ENCODE assay signal across 24 cellular contexts in the genomic region with DNA sequence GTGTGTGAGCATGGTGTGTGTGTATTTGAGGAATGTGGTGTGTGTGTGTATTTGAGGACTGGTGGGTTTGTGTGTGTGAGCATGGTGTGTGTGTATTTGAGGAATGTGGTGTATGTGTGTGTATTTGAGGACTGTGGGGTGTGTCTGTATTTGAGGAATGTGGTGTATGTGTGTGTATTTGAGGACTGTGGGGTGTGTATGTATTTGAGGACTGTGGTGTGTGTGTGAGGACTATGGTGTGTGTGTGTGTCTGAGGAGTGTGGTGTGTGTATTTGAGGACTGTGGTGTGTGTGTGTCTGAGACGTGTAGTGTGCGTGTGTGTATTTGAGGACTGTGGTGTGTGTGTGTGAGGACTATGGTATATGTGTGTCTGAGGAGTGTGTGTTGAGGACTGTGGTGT. TPM values are rescaled to one million over a fixed set of nuclear protein-coding genes. Genes with fewer than 3 reads are reported as not detected.
"Had no signal": no experiment of that assay in that cellular context is flagged by ENCODE, and none has a peak within 500 bp of the region (broad histone marks: within the 10 kb centered on the region; RNA-seq: fewer than 3 reads in every experiment).

No MANE protein-coding gene starts in this region.

- H3K4me1 ChIP-seq: pancreas had no signal

- ATAC-seq: activated CD8-positive, alpha-beta memory T cell treated with anti-CD3 and anti-CD28 coated beads, Interleukin-2, amount 10 ng/mL, durations not matched to agents 7 days and 5 days; activated T-helper 17 cell treated with anti-CD3 and anti-CD28 coated beads, Interleukin-2, amount 50 U/mL, for 72 hours; naive thymus-derived CD4-positive, alpha-beta T cell; pancreas; stimulated activated naive B cell treated with anti-CD40 and anti-IgM and Interleukin-4, amounts not matched to agents 10 μg/mL and 1 μg/mL and 100 μg/mL, for 72 hours had no signal

- H3K27me3 Mint-ChIP-seq: activated CD4-positive, alpha-beta memory T cell treated with anti-CD3 and anti-CD28 coated beads, Interleukin-2, amount 10 ng/mL, durations not matched to agents 7 days and 5 days; activated CD8-positive, alpha-beta memory T cell treated with anti-CD3 and anti-CD28 coated beads, Interleukin-2, amount 10 ng/mL, durations not matched to agents 7 days and 5 days; activated naive CD8-positive, alpha-beta T cell treated with anti-CD3 and anti-CD28 coated beads, Interleukin-2, amount 10 ng/mL, durations not matched to agents 7 days and 5 days; activated T-helper 17 cell treated with anti-CD3 and anti-CD28 coated beads, Interleukin-2, amount 50 U/mL, for 72 hours; brain; stimulated activated naive B cell treated with anti-CD40 and anti-IgM and Interleukin-4, amounts not matched to agents 10 μg/mL and 1 μg/mL and 100 μg/mL, for 72 hours had no signal

- H3K27me3 ChIP-seq: neutrophil, pancreas had no signal

- H3K36me3 Mint-ChIP-seq: activated CD8-positive, alpha-beta memory T cell treated with anti-CD3 and anti-CD28 coated beads, Interleukin-2, amount 10 ng/mL, durations not matched to agents 7 days and 5 days; activated naive CD8-positive, alpha-beta T cell treated with anti-CD3 and anti-CD28 coated beads, Interleukin-2, amount 10 ng/mL, durations not matched to agents 7 days and 5 days; naive thymus-derived CD4-positive, alpha-beta T cell; stimulated activated naive B cell treated with anti-CD40 and anti-IgM and Interleukin-4, amounts not matched to agents 10 μg/mL and 1 μg/mL and 100 μg/mL, for 72 hours had no signal

- H3K4me3 Mint-ChIP-seq: activated B cell treated with CpG ODN at 0.5 μM for 24 hours; activated CD4-positive, alpha-beta memory T cell treated with anti-CD3 and anti-CD28 coated beads, Interleukin-2, amount 10 ng/mL, durations not matched to agents 7 days and 5 days; activated CD8-positive, alpha-beta memory T cell treated with anti-CD3 and anti-CD28 coated beads, Interleukin-2, amount 10 ng/mL, durations not matched to agents 7 days and 5 days; activated naive CD8-positive, alpha-beta T cell treated with anti-CD3 and anti-CD28 coated beads, Interleukin-2, amount 10 ng/mL, durations not matched to agents 7 days and 5 days; activated T-helper 17 cell treated with anti-CD3 and anti-CD28 coated beads, Interleukin-2, amount 50 U/mL, for 72 hours; brain; naive thymus-derived CD4-positive, alpha-beta T cell; stimulated activated naive B cell treated with anti-CD40 and anti-IgM and Interleukin-4, amounts not matched to agents 10 μg/mL and 1 μg/mL and 100 μg/mL, for 72 hours had no signal

- H3K9me3 Mint-ChIP-seq: activated B cell treated with CpG ODN at 0.5 μM for 24 hours; activated CD4-positive, alpha-beta memory T cell treated with anti-CD3 and anti-CD28 coated beads, Interleukin-2, amount 10 ng/mL, durations not matched to agents 7 days and 5 days; activated naive CD8-positive, alpha-beta T cell treated with anti-CD3 and anti-CD28 coated beads, Interleukin-2, amount 10 ng/mL, durations not matched to agents 7 days and 5 days; activated T-helper 17 cell treated with anti-CD3 and anti-CD28 coated beads, Interleukin-2, amount 50 U/mL, for 72 hours; naive thymus-derived CD4-positive, alpha-beta T cell; stimulated activated naive B cell treated with anti-CD40 and anti-IgM and Interleukin-4, amounts not matched to agents 10 μg/mL and 1 μg/mL and 100 μg/mL, for 72 hours had no signal

- H3K4me3 ChIP-seq: coronary artery, left ventricle myocardium inferior, pancreas had no signal

- FAIRE-seq: frontal cortex, pancreas had no signal

- H3K4me1 Mint-ChIP-seq: activated B cell treated with CpG ODN at 0.5 μM for 24 hours; activated CD4-positive, alpha-beta memory T cell treated with anti-CD3 and anti-CD28 coated beads, Interleukin-2, amount 10 ng/mL, durations not matched to agents 7 days and 5 days; activated CD8-positive, alpha-beta memory T cell treated with anti-CD3 and anti-CD28 coated beads, Interleukin-2, amount 10 ng/mL, durations not matched to agents 7 days and 5 days; activated naive CD8-positive, alpha-beta T cell treated with anti-CD3 and anti-CD28 coated beads, Interleukin-2, amount 10 ng/mL, durations not matched to agents 7 days and 5 days; activated T-helper 17 cell treated with anti-CD3 and anti-CD28 coated beads, Interleukin-2, amount 50 U/mL, for 72 hours; brain; naive thymus-derived CD4-positive, alpha-beta T cell; stimulated activated naive B cell treated with anti-CD40 and anti-IgM and Interleukin-4, amounts not matched to agents 10 μg/mL and 1 μg/mL and 100 μg/mL, for 72 hours had no signal

- H3K27ac Mint-ChIP-seq: activated B cell treated with CpG ODN at 0.5 μM for 24 hours; activated CD4-positive, alpha-beta memory T cell treated with anti-CD3 and anti-CD28 coated beads, Interleukin-2, amount 10 ng/mL, durations not matched to agents 7 days and 5 days; activated CD8-positive, alpha-beta memory T cell treated with anti-CD3 and anti-CD28 coated beads, Interleukin-2, amount 10 ng/mL, durations not matched to agents 7 days and 5 days; activated naive CD8-positive, alpha-beta T cell treated with anti-CD3 and anti-CD28 coated beads, Interleukin-2, amount 10 ng/mL, durations not matched to agents 7 days and 5 days; activated T-helper 17 cell treated with anti-CD3 and anti-CD28 coated beads, Interleukin-2, amount 50 U/mL, for 72 hours; brain; naive thymus-derived CD4-positive, alpha-beta T cell; stimulated activated naive B cell treated with anti-CD40 and anti-IgM and Interleukin-4, amounts not matched to agents 10 μg/mL and 1 μg/mL and 100 μg/mL, for 72 hours had no signal

- H3K36me3 ChIP-seq: left ventricle myocardium inferior, neutrophil, pancreas had no signal

- H3K27ac ChIP-seq: coronary artery, left ventricle myocardium inferior, neutrophil, pancreas had no signal

- DNase-seq: activated B cell treated with CpG ODN at 0.5 μM for 24 hours; activated CD4-positive, alpha-beta memory T cell treated with anti-CD3 and anti-CD28 coated beads, Interleukin-2, amount 10 ng/mL, durations not matched to agents 7 days and 5 days; activated CD4-positive, alpha-beta T cell treated with anti-CD3 and anti-CD28 coated beads for 4 hours; activated CD8-positive, alpha-beta memory T cell treated with anti-CD3 and anti-CD28 coated beads, Interleukin-2, amount 10 ng/mL, durations not matched to agents 7 days and 5 days; activated naive CD4-positive, alpha-beta T cell treated with Interleukin-2 at 50 U/mL for 16 hours; activated naive CD8-positive, alpha-beta T cell treated with anti-CD3 and anti-CD28 coated beads, Interleukin-2, amount 10 ng/mL, durations not matched to agents 7 days and 5 days; activated T-cell treated with anti-CD3 and anti-CD28 coated beads, Interleukin-2, amount 50 U/mL, for 1 hour; amygdala; central memory CD4-positive, alpha-beta T cell; left ventricle myocardium inferior; naive thymus-derived CD4-positive, alpha-beta T cell; pancreas; stimulated activated naive B cell treated with anti-CD40 and anti-IgM and Interleukin-4, amounts not matched to agents 10 μg/mL and 1 μg/mL and 100 μg/mL, for 72 hours; T-helper 1 cell; T-helper 9 cell had no signal

- H3K9me3 ChIP-seq: left ventricle myocardium inferior, neutrophil, pancreas had no signal

RNA-seq across cellular contexts. Expression of gene CACNG1, which starts 18.0 kb away (rescaled TPM):
- total RNA-seq: activated B cell treated with CpG ODN at 0.5 μM for 24 hours; activated CD4-positive, alpha-beta memory T cell treated with anti-CD3 and anti-CD28 coated beads, Interleukin-2, amount 10 ng/mL, durations not matched to agents 7 days and 5 days; activated CD8-positive, alpha-beta memory T cell treated with anti-CD3 and anti-CD28 coated beads, Interleukin-2, amount 10 ng/mL, durations not matched to agents 7 days and 5 days; activated naive CD8-positive, alpha-beta T cell treated with anti-CD3 and anti-CD28 coated beads, Interleukin-2, amount 10 ng/mL, durations not matched to agents 7 days and 5 days; activated T-helper 17 cell treated with anti-CD3 and anti-CD28 coated beads, Interleukin-2, amount 50 U/mL, for 72 hours; epithelial cell of proximal tubule; kidney epithelial cell; left ventricle myocardium inferior; mononuclear cell; naive thymus-derived CD4-positive, alpha-beta T cell; pancreas; pulmonary artery endothelial cell had no signal
- polyA plus RNA-seq: naive thymus-derived CD4-positive, alpha-beta T cell had no signal
